In the genomic region with DNA sequence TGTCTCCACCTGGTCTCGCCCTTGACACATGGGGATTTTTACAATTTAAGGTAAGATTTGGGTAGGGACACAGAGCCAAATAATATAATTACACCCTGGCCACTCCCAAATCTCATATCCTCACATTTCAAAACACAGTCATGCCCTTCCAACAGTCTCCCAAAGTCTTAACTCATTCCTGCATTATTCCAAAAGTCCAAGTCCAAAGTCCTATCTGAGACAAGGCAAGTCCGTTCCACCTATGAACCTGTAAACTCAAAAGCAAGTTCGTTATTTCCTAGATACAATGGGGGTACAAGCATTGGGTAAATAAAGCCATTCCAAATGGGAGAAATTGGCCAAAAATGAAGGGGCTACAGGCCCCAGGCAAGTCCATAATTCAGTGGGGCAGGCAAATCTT, we compare ENCODE assay signal across 8 cellular contexts.
"Had no signal": no experiment of that assay in that cellular context is flagged by ENCODE, and none has a peak within 500 bp of the region (broad histone marks: within the 10 kb centered on the region; RNA-seq: fewer than 3 reads in every experiment).

No MANE protein-coding gene starts in this region.

- DNase-seq: GDM1, GF-D8 had no signal

- FAIRE-seq: G401.6, GM12878, GM12891, GM12892, GM18507, GM19239 had no signal

- H3K4me3 ChIP-seq: GM12878 had no signal

- ATAC-seq: GM12878 had no signal
